Comparison of ENCODE assay signal across 13 cellular contexts in genomic region chr5:158378931-158379330, GRCh38.
DNase-seq lines count a peak whose midpoint lies in the region; ATAC-seq and TF ChIP-seq lines count a peak whose summit lies in the region.
"Had no signal": no experiment of that assay in that cellular context is flagged by ENCODE, and none has a peak within 500 bp of the region (broad histone marks: within the 10 kb centered on the region; RNA-seq: fewer than 3 reads in every experiment).

No MANE protein-coding gene starts in this region.

- H3K9me3 ChIP-seq in WERI-Rb-1 (ENCODE audit: severe bottlenecking) (peaks cover 2% of the 10 kb centered on the region), vagina (no peaks in the 10 kb centered on the region)

- no peaks in the 10 kb centered on the region for H3K27me3 ChIP-seq in WERI-Rb-1 (ENCODE audit: insufficient read depth, low read depth, severe bottlenecking)
- no peaks in the 10 kb centered on the region for H3K27me3 ChIP-seq in vagina
- H3K27me3 ChIP-seq: BLaER1 had no signal

- intact Hi-C loops in vagina (cut with DNase I): no loop called here

- H3K36me3 ChIP-seq in WERI-Rb-1 (no peaks in the 10 kb centered on the region), vagina (no peaks in the 10 kb centered on the region)

- TF ChIP-seq POLR2A in vagina (IDR thresholded peaks at IDR 0.05): no peak

- H3K27ac ChIP-seq in WERI-Rb-1: no peak overlapping the region
- no peak overlapping the region for H3K27ac ChIP-seq in vagina
- H3K27ac ChIP-seq: BLaER1 had no signal

- TF ChIP-seq CTCF in WERI-Rb-1 (IDR thresholded peaks at IDR 0.05; ENCODE audit: low read depth, low read length) (no peak), vagina (IDR thresholded peaks at IDR 0.05) (no peak)

- peaks cover 19% of the 10 kb centered on the region for H3K4me1 ChIP-seq in vagina

- in situ Hi-C loops in G401 (cut with HindIII; ENCODE audit: low sequenced_read_pairs): no loop called here

- no peak for ATAC-seq in HG02642 (IDR thresholded peaks at IDR 0.05; ENCODE audit: poor library complexity, unreplicated experiment)
- no peak for ATAC-seq in SK-N-SH treated with all-trans-retinoic acid at 6 μM for 48 hours

- H3K4me3 ChIP-seq in WERI-Rb-1 (ENCODE audit: low read depth, low read length) (no peak overlapping the region), vagina (no peak overlapping the region)
- H3K4me3 ChIP-seq: BLaER1 had no signal

- DNase-seq in G401 (ENCODE audit: low spot score) (peak; percentile 50), WERI-Rb-1 (peak; percentile 52), cerebellum (ENCODE audit: low spot score) (peak; percentile 28), vagina (ENCODE audit: extremely low spot score in 2 of 2) (no peak), KG1 (lab: John Stamatoyannopoulos, UW) (no peak)
- DNase-seq: 8988T; CD4-positive, alpha-beta memory T cell; DMS79 treated with DMSO at 0.1 percent for 48 hours; GOT3; H9 had no signal

TF ChIP-seq in SK-N-SH treated with all-trans-retinoic acid at 6 μM for 48 hours, 23 proteins besides CTCF, POLR2A, EP300 and RAD21:
- TF ChIP-seq ZNF8 (CRISPR knock-in tag; IDR thresholded peaks at IDR 0.05): no peak
- TF ChIP-seq BACH2 (CRISPR knock-in tag; IDR thresholded peaks at IDR 0.05; ENCODE audit: borderline replicate concordance): no peak
- TF ChIP-seq ARNTL (CRISPR knock-in tag; IDR thresholded peaks at IDR 0.05; ENCODE audit: borderline replicate concordance, low read depth): no peak
- TF ChIP-seq OSR1 (CRISPR knock-in tag; IDR thresholded peaks at IDR 0.05): no peak
- no peak for TF ChIP-seq ZNF70 (CRISPR knock-in tag; IDR thresholded peaks at IDR 0.05)
- no peak for TF ChIP-seq ZNF565 (CRISPR knock-in tag; conservative IDR thresholded peaks at IDR 0.05; ENCODE audit: low read depth)

Comparison
In these comparisons a context has a peak if more than half of its experiments do, and no peak if none do; other contexts are left out.
1. DNase-seq: peak in G401 (single experiment), WERI-Rb-1 (single experiment) and cerebellum (single experiment); none in vagina (0 of 2) and KG1 (single experiment).